ENCODE assay signal across 1 cellular context in genomic region chr4:147836807-147837206, GRCh38.
A peak's percentile ranks its signal among the peaks of the same experiment; 100 is the strongest.
TF ChIP-seq lines count a peak whose summit lies in the region.

No MANE protein-coding gene starts in this region.

TF ChIP-seq in GM12878, 131 proteins besides CTCF, POLR2A, EP300 and RAD21 (continued from another document):
- TF ChIP-seq NFIC (IDR thresholded peaks at IDR 0.05; ENCODE audit: low read depth, low read length), result peak; percentile 69; the same call in 1 of the 2 replicates
